In the genomic region with DNA sequence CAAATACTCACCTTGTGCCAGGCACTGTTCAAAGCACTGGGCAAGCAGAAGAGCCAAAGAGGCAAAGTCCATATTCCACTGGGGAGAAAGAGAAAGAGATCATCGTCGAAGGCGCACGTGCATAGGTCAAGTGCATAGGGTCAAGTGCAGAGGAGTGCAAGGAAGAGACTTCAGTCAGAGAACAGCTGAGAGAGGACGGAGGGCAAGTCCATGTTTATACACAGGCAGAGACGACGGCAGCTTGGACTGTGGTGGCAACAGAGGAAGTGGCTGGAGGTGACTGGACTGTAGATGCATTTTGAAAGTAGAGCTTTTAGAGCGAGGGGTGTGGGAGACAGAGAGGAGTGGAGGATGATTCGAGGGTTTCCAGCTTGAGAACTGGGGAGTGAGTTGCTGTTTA, we compare ENCODE assay signal across 13 cellular contexts.
A peak's percentile ranks its signal among the peaks of the same experiment; 100 is the strongest.
DNase-seq lines count a peak whose midpoint lies in the region; ATAC-seq and TF ChIP-seq lines count a peak whose summit lies in the region.
"Had no signal": no experiment of that assay in that cellular context is flagged by ENCODE, and none has a peak within 500 bp of the region (broad histone marks: within the 10 kb centered on the region; RNA-seq: fewer than 3 reads in every experiment).

No MANE protein-coding gene starts in this region.

- TF ChIP-seq CTCF in cardiac muscle cell (IDR thresholded peaks at IDR 0.05; ENCODE audit: low read depth, low read length) = no peak
- no peak for TF ChIP-seq CTCF in GM13976 (IDR thresholded peaks at IDR 0.05; ENCODE audit: borderline replicate concordance, control extremely low read depth, extremely low read depth, insufficient read depth, missing control alignments)

- in situ Hi-C loops in GM13976 (cut with MboI; ENCODE audit: low sequenced_read_pairs, unreplicated experiment) = loop anchor here (25.0 kb wide), 1 partner anchor 282 kb away; no protein-coding TSS in a partner anchor

- no peak for ATAC-seq in right cardiac atrium
- no peak for ATAC-seq in HG02678 (IDR thresholded peaks at IDR 0.05; ENCODE audit: unreplicated experiment)
- no peak for ATAC-seq in HG02623 (IDR thresholded peaks at IDR 0.05; ENCODE audit: unreplicated experiment)
- no peak for ATAC-seq in SK-N-SH treated with all-trans-retinoic acid at 6 μM for 48 hours
- ATAC-seq: activated T-helper 17 cell treated with anti-CD3 and anti-CD28 coated beads, Interleukin-2, amount 50 U/mL, for 72 hours had no signal

- no peak overlapping the region for H2AK5ac ChIP-seq in mesenchymal stem cell (ENCODE audit: low read length, severe bottlenecking)

- H3K27ac ChIP-seq in cardiac muscle cell = peak overlapping the region; percentile 13
- H3K27ac ChIP-seq in right cardiac atrium (ENCODE audit: low read length) = no peak overlapping the region
- H3K27ac ChIP-seq in angular gyrus (ENCODE audit: low read depth, low read length) = peak overlapping the region; percentile 88
- no peak overlapping the region for H3K27ac ChIP-seq in mesenchymal stem cell (ENCODE audit: low read length, poor library complexity, severe bottlenecking)
- H3K27ac ChIP-seq: pancreas, stomach had no signal

- no peaks in the 10 kb centered on the region for H3K79me1 ChIP-seq in mesenchymal stem cell (replicated peaks; ENCODE audit: low read length, poor library complexity, severe bottlenecking)

- no peak overlapping the region for H2BK5ac ChIP-seq in mesenchymal stem cell (ENCODE audit: low read depth, low read length, poor library complexity, severe bottlenecking)

- no peak overlapping the region for H4K8ac ChIP-seq in mesenchymal stem cell (ENCODE audit: low read length)

- no peak overlapping the region for H2BK120ac ChIP-seq in mesenchymal stem cell (ENCODE audit: low read depth, low read length)

- no peak overlapping the region for H3K9ac ChIP-seq in mesenchymal stem cell (ENCODE audit: low read length)

- H3K4ac ChIP-seq in mesenchymal stem cell (ENCODE audit: low read depth in 1 of 2, low read length in 2 of 2) = no peak overlapping the region

- no peak overlapping the region for H3K23ac ChIP-seq in mesenchymal stem cell (ENCODE audit: low read length in 2 of 2)

- no peak overlapping the region for H3K18ac ChIP-seq in mesenchymal stem cell (ENCODE audit: low read depth in 1 of 2, low read length in 2 of 2)

- H3K9me3 ChIP-seq in cardiac muscle cell (ENCODE audit: low read depth) (no peaks in the 10 kb centered on the region), right cardiac atrium (ENCODE audit: control insufficient read depth, low read length) (no peaks in the 10 kb centered on the region), mesenchymal stem cell (ENCODE audit: control insufficient read depth, low read length) (no peaks in the 10 kb centered on the region)
- H3K9me3 ChIP-seq: heart right ventricle, pancreas, stomach had no signal

- H3K14ac ChIP-seq in mesenchymal stem cell (ENCODE audit: low read length in 2 of 2) = no peak overlapping the region

- H3K4me1 ChIP-seq in cardiac muscle cell (ENCODE audit: low read depth) (peaks cover 17% of the 10 kb centered on the region), right cardiac atrium (ENCODE audit: control insufficient read depth, insufficient read depth, low read length) (peaks cover 2% of the 10 kb centered on the region), mesenchymal stem cell (ENCODE audit: control insufficient read depth, insufficient read depth, low read depth, low read length) (no peaks in the 10 kb centered on the region)
- H3K4me1 ChIP-seq: pancreas had no signal

- 50% methylated on average over 9 of the region's 9 CpGs for WGBS in right cardiac atrium
- WGBS in mesenchymal stem cell = 11% methylated on average over 9 of the region's 9 CpGs

- no peak overlapping the region for H4K91ac ChIP-seq in mesenchymal stem cell (ENCODE audit: low read length)

- no peak overlapping the region for H3K4me3 ChIP-seq in cardiac muscle cell
- H3K4me3 ChIP-seq in right cardiac atrium (ENCODE audit: low read length) = no peak overlapping the region
- H3K4me3 ChIP-seq in mesenchymal stem cell (ENCODE audit: insufficient read depth in 1 of 2, low read depth in 1 of 2, low read length in 2 of 2) = no peak overlapping the region
- H3K4me3 ChIP-seq: heart right ventricle, pancreas, stomach had no signal

- intact Hi-C loops in right cardiac atrium (cut with DNase I) = loop anchor here in 1 of 4 donors (10.0 kb wide), 1 partner anchor 294 kb away; no protein-coding TSS in a partner anchor

- no peaks in the 10 kb centered on the region for H3K36me3 ChIP-seq in cardiac muscle cell
- no peaks in the 10 kb centered on the region for H3K36me3 ChIP-seq in mesenchymal stem cell (ENCODE audit: control insufficient read depth in 1 of 2, insufficient read depth in 2 of 2, low read depth in 1 of 2, low read length in 2 of 2)
- H3K36me3 ChIP-seq: heart right ventricle, pancreas, stomach had no signal

- H3K27me3 ChIP-seq in cardiac muscle cell = no peaks in the 10 kb centered on the region
- H3K27me3 ChIP-seq in right cardiac atrium (ENCODE audit: control insufficient read depth, insufficient read depth) = no peaks in the 10 kb centered on the region
- peaks cover 0 to 87% of the 10 kb centered on the region in 2 experiments for H3K27me3 ChIP-seq in mesenchymal stem cell (ENCODE audit: control insufficient read depth in 1 of 2, insufficient read depth in 1 of 2, low read length in 2 of 2)
- H3K27me3 ChIP-seq: pancreas had no signal

- H3K4me2 ChIP-seq in mesenchymal stem cell (ENCODE audit: low read length, poor library complexity, severe bottlenecking) = no peak overlapping the region

- no peak overlapping the region for H2AFZ ChIP-seq in mesenchymal stem cell (ENCODE audit: low read depth, low read length)

- no peak overlapping the region for H2BK15ac ChIP-seq in mesenchymal stem cell (ENCODE audit: low read depth, poor library complexity, severe bottlenecking)

- DNase-seq in cardiac muscle cell (ENCODE audit: low read depth in 1 of 2, low spot score in 1 of 2) (peak in 1 of 2 donors; percentile 63), right cardiac atrium (no peak), mesenchymal stem cell (peak; percentile 33), GM13976 (ENCODE audit: low spot score) (no peak)
- DNase-seq: NCI-H1105, stomach had no signal

- H2BK12ac ChIP-seq in mesenchymal stem cell (ENCODE audit: low read length in 2 of 2) = no peak overlapping the region

TF ChIP-seq in SK-N-SH treated with all-trans-retinoic acid at 6 μM for 48 hours, 23 proteins besides CTCF, POLR2A, EP300 and RAD21:
- no peak for TF ChIP-seq ZFP3 (CRISPR knock-in tag; IDR thresholded peaks at IDR 0.05)
- TF ChIP-seq, protein P1, sequence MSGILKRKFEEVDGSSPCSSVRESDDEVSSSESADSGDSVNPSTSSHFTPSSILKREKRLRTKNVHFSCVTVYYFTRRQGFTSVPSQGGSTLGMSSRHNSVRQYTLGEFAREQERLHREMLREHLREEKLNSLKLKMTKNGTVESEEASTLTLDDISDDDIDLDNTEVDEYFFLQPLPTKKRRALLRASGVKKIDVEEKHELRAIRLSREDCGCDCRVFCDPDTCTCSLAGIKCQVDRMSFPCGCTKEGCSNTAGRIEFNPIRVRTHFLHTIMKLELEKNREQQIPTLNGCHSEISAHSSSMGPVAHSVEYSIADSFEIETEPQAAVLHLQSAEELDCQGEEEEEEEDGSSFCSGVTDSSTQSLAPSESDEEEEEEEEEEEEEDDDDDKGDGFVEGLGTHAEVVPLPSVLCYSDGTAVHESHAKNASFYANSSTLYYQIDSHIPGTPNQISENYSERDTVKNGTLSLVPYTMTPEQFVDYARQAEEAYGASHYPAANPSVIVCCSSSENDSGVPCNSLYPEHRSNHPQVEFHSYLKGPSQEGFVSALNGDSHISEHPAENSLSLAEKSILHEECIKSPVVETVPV (CRISPR knock-in tag; IDR thresholded peaks at IDR 0.05) = no peak
- TF ChIP-seq ESRRG (CRISPR knock-in tag; IDR thresholded peaks at IDR 0.05) = no peak
- no peak for TF ChIP-seq ZC3H10 (CRISPR knock-in tag; IDR thresholded peaks at IDR 0.05)
- TF ChIP-seq TOX (CRISPR knock-in tag; IDR thresholded peaks at IDR 0.05; ENCODE audit: borderline replicate concordance) = no peak
- TF ChIP-seq, protein P2, sequence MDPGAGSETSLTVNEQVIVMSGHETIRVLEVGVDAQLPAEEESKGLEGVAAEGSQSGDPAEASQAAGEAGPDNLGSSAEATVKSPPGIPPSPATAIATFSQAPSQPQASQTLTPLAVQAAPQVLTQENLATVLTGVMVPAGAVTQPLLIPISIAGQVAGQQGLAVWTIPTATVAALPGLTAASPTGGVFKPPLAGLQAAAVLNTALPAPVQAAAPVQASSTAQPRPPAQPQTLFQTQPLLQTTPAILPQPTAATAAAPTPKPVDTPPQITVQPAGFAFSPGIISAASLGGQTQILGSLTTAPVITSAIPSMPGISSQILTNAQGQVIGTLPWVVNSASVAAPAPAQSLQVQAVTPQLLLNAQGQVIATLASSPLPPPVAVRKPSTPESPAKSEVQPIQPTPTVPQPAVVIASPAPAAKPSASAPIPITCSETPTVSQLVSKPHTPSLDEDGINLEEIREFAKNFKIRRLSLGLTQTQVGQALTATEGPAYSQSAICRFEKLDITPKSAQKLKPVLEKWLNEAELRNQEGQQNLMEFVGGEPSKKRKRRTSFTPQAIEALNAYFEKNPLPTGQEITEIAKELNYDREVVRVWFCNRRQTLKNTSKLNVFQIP (CRISPR knock-in tag; IDR thresholded peaks at IDR 0.05; ENCODE audit: borderline replicate concordance, low read depth) = no peak
- TF ChIP-seq, protein P3, sequence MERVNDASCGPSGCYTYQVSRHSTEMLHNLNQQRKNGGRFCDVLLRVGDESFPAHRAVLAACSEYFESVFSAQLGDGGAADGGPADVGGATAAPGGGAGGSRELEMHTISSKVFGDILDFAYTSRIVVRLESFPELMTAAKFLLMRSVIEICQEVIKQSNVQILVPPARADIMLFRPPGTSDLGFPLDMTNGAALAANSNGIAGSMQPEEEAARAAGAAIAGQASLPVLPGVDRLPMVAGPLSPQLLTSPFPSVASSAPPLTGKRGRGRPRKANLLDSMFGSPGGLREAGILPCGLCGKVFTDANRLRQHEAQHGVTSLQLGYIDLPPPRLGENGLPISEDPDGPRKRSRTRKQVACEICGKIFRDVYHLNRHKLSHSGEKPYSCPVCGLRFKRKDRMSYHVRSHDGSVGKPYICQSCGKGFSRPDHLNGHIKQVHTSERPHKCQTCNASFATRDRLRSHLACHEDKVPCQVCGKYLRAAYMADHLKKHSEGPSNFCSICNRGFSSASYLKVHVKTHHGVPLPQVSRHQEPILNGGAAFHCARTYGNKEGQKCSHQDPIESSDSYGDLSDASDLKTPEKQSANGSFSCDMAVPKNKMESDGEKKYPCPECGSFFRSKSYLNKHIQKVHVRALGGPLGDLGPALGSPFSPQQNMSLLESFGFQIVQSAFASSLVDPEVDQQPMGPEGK (CRISPR knock-in tag; IDR thresholded peaks at IDR 0.05; ENCODE audit: borderline replicate concordance) = no peak
- TF ChIP-seq CSDC2 (CRISPR knock-in tag; IDR thresholded peaks at IDR 0.05) = no peak
- no peak for TF ChIP-seq BACH2 (CRISPR knock-in tag; IDR thresholded peaks at IDR 0.05; ENCODE audit: borderline replicate concordance)
- TF ChIP-seq ZNF8 (CRISPR knock-in tag; IDR thresholded peaks at IDR 0.05) = no peak

Comparison
In these comparisons a context has a peak if more than half of its experiments do, and no peak if none do; other contexts are left out.
1. H3K27ac ChIP-seq: peak in cardiac muscle cell (single experiment) and angular gyrus (single experiment); none in right cardiac atrium (single experiment) and mesenchymal stem cell (single experiment).